In genomic region chr12:14256555-14257169, GRCh38 we compare ENCODE assay signal across 8 cellular contexts.
DNase-seq lines count a peak whose midpoint lies in the region; ATAC-seq and TF ChIP-seq lines count a peak whose summit lies in the region.

No MANE protein-coding gene starts in this region.

- peaks cover 63% of the 10 kb centered on the region for H3K4me1 Mint-ChIP-seq in WTC11

- H3K27me3 Mint-ChIP-seq in WTC11 (ENCODE audit: low read depth), result no peaks in the 10 kb centered on the region; the same call in 1 of the 2 replicates

- peaks cover 8% of the 10 kb centered on the region for H3K36me3 Mint-ChIP-seq in WTC11

- peak; percentile 53 for ATAC-seq in GM21447 (IDR thresholded peaks at IDR 0.05; ENCODE audit: unreplicated experiment)
- ATAC-seq in WTC11, result no peak

- H3K4me3 Mint-ChIP-seq in WTC11, result peak overlapping the region; percentile 33

- no peak overlapping the region for H3K4me3 ChIP-seq in cardiac fibroblast (replicated peaks in 1 of 2; ENCODE audit: low read depth in 2 of 2, low read length in 2 of 2)

- peak overlapping the region; percentile 100 for H3K27ac Mint-ChIP-seq in WTC11

- H3K9me3 Mint-ChIP-seq in WTC11, result peaks cover 6% of the 10 kb centered on the region

- TF ChIP-seq CTCF in WTC11 (IDR thresholded peaks at IDR 0.05), result peak; percentile 75
- peak; percentile 78 for TF ChIP-seq CTCF in cardiac fibroblast (IDR thresholded peaks at IDR 0.05; ENCODE audit: low read depth, low read length)

- DNase-seq in Ammon's horn (ENCODE audit: low spot score) (peak; percentile 86), NCI-H1694 (lab: John Stamatoyannopoulos, UW) (peak; percentile 31), WTC11 (ENCODE audit: low spot score) (peak; percentile 79), cardiac fibroblast (ENCODE audit: low read depth in 2 of 2) (peak; percentile 92 to 95), islet precursor cell (peak; percentile 83), HuH-7.5 (ENCODE audit: low spot score) (no peak)
- DNase-seq in stimulated activated CD4-positive, alpha-beta T cell treated with anti-CD3 and anti-CD28 coated beads, Interleukin-15, amount 100 ng/mL, for 24 hours, result peak; percentile 79

- POLR2A ChIA-PET in WTC11 (lab: Charles Lee), result no interaction called here

- CTCF ChIA-PET in WTC11 (lab: Charles Lee), result no interaction called here

TF ChIP-seq in WTC11, 78 proteins besides CTCF, POLR2A, EP300 and RAD21:
- no peak for TF ChIP-seq TEAD1 (CRISPR knock-in tag; IDR thresholded peaks at IDR 0.05)
- TF ChIP-seq AR (CRISPR knock-in tag; IDR thresholded peaks at IDR 0.05), result no peak
- no peak for TF ChIP-seq EMX1 (CRISPR knock-in tag; IDR thresholded peaks at IDR 0.05)
- TF ChIP-seq ZNF512 (CRISPR knock-in tag; IDR thresholded peaks at IDR 0.05; ENCODE audit: borderline replicate concordance), result no peak
- TF ChIP-seq ZNF671 (CRISPR knock-in tag; IDR thresholded peaks at IDR 0.05), result no peak
- no peak for TF ChIP-seq ZNF219 (CRISPR knock-in tag; IDR thresholded peaks at IDR 0.05; ENCODE audit: borderline replicate concordance)
- no peak for TF ChIP-seq SMAD3 (CRISPR knock-in tag; IDR thresholded peaks at IDR 0.05; ENCODE audit: borderline replicate concordance)
- no peak for TF ChIP-seq NFE2L1 (CRISPR knock-in tag; IDR thresholded peaks at IDR 0.05)
